ENCODE assay signal across 19 cellular contexts in the genomic region with DNA sequence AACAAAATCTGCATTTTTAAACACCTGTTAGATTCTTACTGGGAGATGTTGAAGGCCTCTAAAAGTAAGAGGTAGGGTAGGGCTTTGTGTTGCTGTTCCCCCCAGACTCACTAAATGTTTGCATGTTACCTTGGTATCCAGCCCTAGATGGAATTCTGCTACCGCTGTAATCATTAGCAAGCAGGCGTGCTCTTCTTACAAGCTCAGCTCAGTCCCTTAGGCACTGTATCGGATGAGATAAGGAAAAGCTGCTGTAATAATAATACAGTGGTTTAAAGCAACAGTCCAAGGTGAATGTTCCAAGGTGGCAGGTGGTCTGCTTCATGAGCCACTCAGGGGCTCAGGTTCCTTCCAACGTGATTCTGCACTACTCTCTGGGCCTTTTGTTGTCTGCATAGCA. TPM values are rescaled to one million over a fixed set of nuclear protein-coding genes. Genes with fewer than 3 reads are reported as not detected.
A peak's percentile ranks its signal among the peaks of the same experiment; 100 is the strongest.
DNase-seq lines count a peak whose midpoint lies in the region; ATAC-seq, FAIRE-seq and TF ChIP-seq lines count a peak whose summit lies in the region.
"Had no signal": no experiment of that assay in that cellular context is flagged by ENCODE, and none has a peak within 500 bp of the region (broad histone marks: within the 10 kb centered on the region; RNA-seq: fewer than 3 reads in every experiment).

No MANE protein-coding gene starts in this region.

- no peaks in the 10 kb centered on the region for H3K9me3 ChIP-seq in OCI-LY7 (ENCODE audit: low read length)
- no peaks in the 10 kb centered on the region for H3K9me3 ChIP-seq in Panc1 (ENCODE audit: control insufficient read depth, insufficient read depth, low read depth, low read length)
- H3K9me3 ChIP-seq in kidney (ENCODE audit: control insufficient read depth in 1 of 2, low read length in 2 of 2), result no peaks in the 10 kb centered on the region
- H3K9me3 ChIP-seq: Caco-2, HAP-1 had no signal

- no peak overlapping the region for H4K8ac ChIP-seq in mesendoderm (ENCODE audit: low read depth, low read length)

- H4K20me1 ChIP-seq in OCI-LY7 (ENCODE audit: insufficient read depth, low read length), result no peaks in the 10 kb centered on the region

- intact Hi-C loops in OCI-LY7 (cut with micrococcal nuclease; ENCODE audit: unreplicated experiment), result no loop called here
- intact Hi-C loops in Panc1 (cut with micrococcal nuclease; ENCODE audit: unreplicated experiment), result no loop called here
- intact Hi-C loops in kidney (cut with DNase I), result loop anchor here (10.0 kb wide), 1 partner anchor 154 kb away; no protein-coding TSS in a partner anchor

- H2BK5ac ChIP-seq in mesendoderm (ENCODE audit: low read length), result no peak overlapping the region

- no peak for FAIRE-seq in kidney (lab: Jason Lieb, UNC)
- FAIRE-seq: G401.6, GM12878, H54 had no signal

- in situ Hi-C loops in Panc1 (cut with HindIII; ENCODE audit: low pct_unique_long_range_greater_than_20kb, low sequenced_read_pairs), result no loop called here

- peak overlapping the region; percentile 60 for H3K4ac ChIP-seq in mesendoderm (ENCODE audit: low read depth, low read length)

- H3K27ac ChIP-seq in OCI-LY7 (ENCODE audit: low read depth, low read length, poor library complexity, severe bottlenecking), result no peak overlapping the region
- peak overlapping the region; percentile 17; the same call in 1 of the 2 replicates for H3K27ac ChIP-seq in Panc1 (ENCODE audit: low read length)
- no peak overlapping the region for H3K27ac ChIP-seq in mesendoderm (ENCODE audit: low read depth, low read length)
- no peak overlapping the region for H3K27ac ChIP-seq in kidney (ENCODE audit: low read depth in 2 of 2, low read length in 2 of 2)

- no peak overlapping the region for H2AK5ac ChIP-seq in mesendoderm (ENCODE audit: low read length)

- peak overlapping the region; percentile 36 for H2BK120ac ChIP-seq in mesendoderm (ENCODE audit: low read depth, low read length)

- H2AFZ ChIP-seq in OCI-LY7 (ENCODE audit: low read length), result no peak overlapping the region
- H2AFZ ChIP-seq: GM23338 had no signal

- no CpG with 5 or more reads among the region's 4 CpGs for WGBS in mesendoderm (ENCODE audit: extremely low coverage, insufficient coverage, low lambda C conversion rate)

- H3K79me1 ChIP-seq in mesendoderm (ENCODE audit: low read length), result no peaks in the 10 kb centered on the region

- H3K9me2 ChIP-seq in OCI-LY7 (ENCODE audit: insufficient read depth, low read length), result no peaks in the 10 kb centered on the region

- H3K18ac ChIP-seq in mesendoderm (ENCODE audit: low read length), result no peak overlapping the region

- no peak overlapping the region for H3K23ac ChIP-seq in mesendoderm (ENCODE audit: low read length)

- H3K36me3 ChIP-seq in OCI-LY7 (ENCODE audit: insufficient read depth, low read length) (no peaks in the 10 kb centered on the region), Panc1 (ENCODE audit: control insufficient read depth, insufficient read depth, low read length) (no peaks in the 10 kb centered on the region), mesendoderm (ENCODE audit: control insufficient read depth, insufficient read depth, low read length) (no peaks in the 10 kb centered on the region), kidney (ENCODE audit: control insufficient read depth in 1 of 2, insufficient read depth in 2 of 2, low read length in 2 of 2) (no peaks in the 10 kb centered on the region)
- H3K36me3 ChIP-seq: HAP-1 had no signal

- H3K79me2 ChIP-seq in OCI-LY7 (ENCODE audit: insufficient read depth, low read depth, low read length) (no peaks in the 10 kb centered on the region), mesendoderm (ENCODE audit: control insufficient read depth, insufficient read depth, low read length) (no peaks in the 10 kb centered on the region)

- no peak overlapping the region for H3K4me3 ChIP-seq in OCI-LY7 (ENCODE audit: low read depth, low read length, poor library complexity, severe bottlenecking)
- no peak overlapping the region for H3K4me3 ChIP-seq in Panc1 (ENCODE audit: low read depth in 2 of 2, low read length in 2 of 2)
- no peak overlapping the region for H3K4me3 ChIP-seq in mesendoderm (ENCODE audit: low read length)
- H3K4me3 ChIP-seq in kidney (ENCODE audit: low read length in 2 of 2), result no peak overlapping the region
- H3K4me3 ChIP-seq: GM12878, GM23338, HAP-1 had no signal

- TF ChIP-seq CTCF in OCI-LY7 (conservative IDR thresholded peaks at IDR 0.05; ENCODE audit: low read length) (no peak), Panc1 (IDR thresholded peaks at IDR 0.05) (no peak), kidney (IDR thresholded peaks at IDR 0.05; ENCODE audit: borderline replicate concordance, extremely low read depth, insufficient read depth) (no peak)

- CTCF ChIA-PET in OCI-LY7 (lab: Charles Lee; ENCODE audit: unreplicated experiment) (interaction anchor here (1.2 to 1.4 kb wide), 2 partner anchors 9 to 20 kb away, joined by 4 read pairs; no protein-coding TSS in a partner anchor), Panc1 (lab: Charles Lee) (no interaction called here)

- BruUV-seq in OCI-LY7 (replicated peaks; lab: Mats Ljungman, UMichigan) (no TSS peak), Panc1 (replicated peaks; lab: Mats Ljungman, UMichigan) (no TSS peak)

- no peak overlapping the region for H3K56ac ChIP-seq in mesendoderm (ENCODE audit: low read length)

- H3K27me3 ChIP-seq in Panc1 (ENCODE audit: control insufficient read depth, insufficient read depth, low read length), result no peaks in the 10 kb centered on the region
- no peaks in the 10 kb centered on the region for H3K27me3 ChIP-seq in mesendoderm (ENCODE audit: insufficient read depth, low read length, poor library complexity)

- POLR2A ChIA-PET in OCI-LY7 (lab: Charles Lee), result interaction anchor here (0.6 to 3.6 kb wide), 7 partner anchors 13 to 163 kb away, joined by 3 to 18 read pairs (median 4); a partner anchor contains a TSS
- POLR2A ChIA-PET in Panc1 (lab: Charles Lee), result no interaction called here

- ATAC-seq in Panc1 (no peak), GM18519 (IDR thresholded peaks at IDR 0.05; ENCODE audit: low FRiP score, unreplicated experiment) (no peak)
- ATAC-seq: CD8-positive, alpha-beta T cell; GM12878; GM23338 had no signal

- H3K4me2 ChIP-seq in OCI-LY7 (ENCODE audit: low read length) (peak overlapping the region; percentile 3; the same call in 1 of the 2 replicates), mesendoderm (ENCODE audit: low read length) (no peak overlapping the region)
- H3K4me2 ChIP-seq: GM23338 had no signal

- no peak for DNase-seq in OCI-LY7 (ENCODE audit: low spot score)
- no peak for DNase-seq in Panc1 (ENCODE audit: low read depth, low spot score)
- peak; percentile 54 to 67 for DNase-seq in erythroblast (lab: John Stamatoyannopoulos, UW)
- no peak for DNase-seq in mesendoderm
- DNase-seq in GOT3 (lab: John Stamatoyannopoulos, UW), result no peak
- DNase-seq in kidney, result no peak
- no peak for DNase-seq in activated CD4-positive, CD25-positive, alpha-beta regulatory T cell (lab: John Stamatoyannopoulos, UW)
- DNase-seq: C1 segment of cervical spinal cord; Caco-2; CD4-positive, CD25-positive, alpha-beta regulatory T cell; CD8-positive, alpha-beta T cell; DND-41; HFFc6 had no signal

- H3K4me1 ChIP-seq in OCI-LY7 (ENCODE audit: insufficient read depth, low read length, poor library complexity, severe bottlenecking) (peaks cover 77% of the 10 kb centered on the region), Panc1 (ENCODE audit: control insufficient read depth, insufficient read depth, low read length) (no peaks in the 10 kb centered on the region), mesendoderm (ENCODE audit: control insufficient read depth, low read depth, low read length) (peaks cover 3% of the 10 kb centered on the region), kidney (ENCODE audit: control insufficient read depth in 1 of 2, insufficient read depth in 1 of 2, low read depth in 1 of 2, low read length in 2 of 2) (no peaks in the 10 kb centered on the region)
- H3K4me1 ChIP-seq: HAP-1 had no signal

- H4K5ac ChIP-seq in mesendoderm (ENCODE audit: low read length), result no peak overlapping the region

- H3K9ac ChIP-seq in mesendoderm (ENCODE audit: low read length) (no peak overlapping the region), kidney (ENCODE audit: low read length in 2 of 2) (no peak overlapping the region)

- no peak for TF ChIP-seq POLR2A in erythroblast (IDR thresholded peaks at IDR 0.05; ENCODE audit: low read length)

- H2BK15ac ChIP-seq in mesendoderm (replicated peaks; ENCODE audit: low read depth), result no peak overlapping the region

RNA-seq across cellular contexts. Expression of a gene that starts 46.2 kb away (rescaled TPM):
- total RNA-seq in OCI-LY7 (2014; rRNA removed; shearing (Covaris generic)), result 12.1 and 12.8 TPM in 2 replicates
- total RNA-seq in OCI-LY7 (2022) (14.4 and 17.9 TPM in 2 replicates), Panc1 (2021; ENCODE audit: unreplicated experiment) (28.1 TPM), kidney (8.1 TPM)
- 16.7 TPM for polyA plus RNA-seq in Panc1 (2012; ENCODE audit: insufficient read length)
- polyA plus RNA-seq in mesendoderm (2013, experiment 1 of 2), result 30.4 TPM
- 29.4 TPM for polyA plus RNA-seq in mesendoderm (2013, experiment 2 of 2)
- polyA plus RNA-seq in kidney (ENCODE audit: insufficient read depth, low read depth, low replicate concordance), result 11.6 TPM

Comparison
In these comparisons a context has a peak if more than half of its experiments do, and no peak if none do; other contexts are left out.
1. DNase-seq: peak in erythroblast (2 of 2); none in OCI-LY7 (single experiment), Panc1 (single experiment), mesendoderm (single experiment), GOT3 (single experiment), kidney (single experiment) and activated CD4-positive, CD25-positive, alpha-beta regulatory T cell (0 of 4).